1 cellular context compared by ENCODE assay signal in genomic region chr22:31676700-31677099, GRCh38.
TF ChIP-seq lines count a peak whose summit lies in the region.

No MANE protein-coding gene starts in this region.

TF ChIP-seq in GM12878, 131 proteins besides CTCF, POLR2A, EP300 and RAD21 (continued from another document and continues in another):
- no peak for TF ChIP-seq E4F1 (IDR thresholded peaks at IDR 0.05; ENCODE audit: borderline replicate concordance, partially characterized antibody)
- TF ChIP-seq ZNF24 (IDR thresholded peaks at IDR 0.05): no peak
- peak; percentile 56; the same call in 1 of the 2 replicates for TF ChIP-seq ATF3 (IDR thresholded peaks at IDR 0.05; ENCODE audit: borderline replicate concordance, extremely low read depth, low read depth, low read length)
- TF ChIP-seq, protein P1, sequence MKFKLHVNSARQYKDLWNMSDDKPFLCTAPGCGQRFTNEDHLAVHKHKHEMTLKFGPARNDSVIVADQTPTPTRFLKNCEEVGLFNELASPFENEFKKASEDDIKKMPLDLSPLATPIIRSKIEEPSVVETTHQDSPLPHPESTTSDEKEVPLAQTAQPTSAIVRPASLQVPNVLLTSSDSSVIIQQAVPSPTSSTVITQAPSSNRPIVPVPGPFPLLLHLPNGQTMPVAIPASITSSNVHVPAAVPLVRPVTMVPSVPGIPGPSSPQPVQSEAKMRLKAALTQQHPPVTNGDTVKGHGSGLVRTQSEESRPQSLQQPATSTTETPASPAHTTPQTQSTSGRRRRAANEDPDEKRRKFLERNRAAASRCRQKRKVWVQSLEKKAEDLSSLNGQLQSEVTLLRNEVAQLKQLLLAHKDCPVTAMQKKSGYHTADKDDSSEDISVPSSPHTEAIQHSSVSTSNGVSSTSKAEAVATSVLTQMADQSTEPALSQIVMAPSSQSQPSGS (IDR thresholded peaks at IDR 0.05; ENCODE audit: low read length): no peak
- no peak for TF ChIP-seq FOS (IDR thresholded peaks at IDR 0.05; ENCODE audit: borderline replicate concordance, extremely low read depth, insufficient read length)
- no peak for TF ChIP-seq STAT1 (conservative IDR thresholded peaks at IDR 0.05)
- no peak for TF ChIP-seq HDAC6 (IDR thresholded peaks at IDR 0.05; ENCODE audit: unreplicated experiment)
- TF ChIP-seq ZNF687 (IDR thresholded peaks at IDR 0.05): peak; percentile 53; the same call in 1 of the 2 replicates
- TF ChIP-seq, protein P2, sequence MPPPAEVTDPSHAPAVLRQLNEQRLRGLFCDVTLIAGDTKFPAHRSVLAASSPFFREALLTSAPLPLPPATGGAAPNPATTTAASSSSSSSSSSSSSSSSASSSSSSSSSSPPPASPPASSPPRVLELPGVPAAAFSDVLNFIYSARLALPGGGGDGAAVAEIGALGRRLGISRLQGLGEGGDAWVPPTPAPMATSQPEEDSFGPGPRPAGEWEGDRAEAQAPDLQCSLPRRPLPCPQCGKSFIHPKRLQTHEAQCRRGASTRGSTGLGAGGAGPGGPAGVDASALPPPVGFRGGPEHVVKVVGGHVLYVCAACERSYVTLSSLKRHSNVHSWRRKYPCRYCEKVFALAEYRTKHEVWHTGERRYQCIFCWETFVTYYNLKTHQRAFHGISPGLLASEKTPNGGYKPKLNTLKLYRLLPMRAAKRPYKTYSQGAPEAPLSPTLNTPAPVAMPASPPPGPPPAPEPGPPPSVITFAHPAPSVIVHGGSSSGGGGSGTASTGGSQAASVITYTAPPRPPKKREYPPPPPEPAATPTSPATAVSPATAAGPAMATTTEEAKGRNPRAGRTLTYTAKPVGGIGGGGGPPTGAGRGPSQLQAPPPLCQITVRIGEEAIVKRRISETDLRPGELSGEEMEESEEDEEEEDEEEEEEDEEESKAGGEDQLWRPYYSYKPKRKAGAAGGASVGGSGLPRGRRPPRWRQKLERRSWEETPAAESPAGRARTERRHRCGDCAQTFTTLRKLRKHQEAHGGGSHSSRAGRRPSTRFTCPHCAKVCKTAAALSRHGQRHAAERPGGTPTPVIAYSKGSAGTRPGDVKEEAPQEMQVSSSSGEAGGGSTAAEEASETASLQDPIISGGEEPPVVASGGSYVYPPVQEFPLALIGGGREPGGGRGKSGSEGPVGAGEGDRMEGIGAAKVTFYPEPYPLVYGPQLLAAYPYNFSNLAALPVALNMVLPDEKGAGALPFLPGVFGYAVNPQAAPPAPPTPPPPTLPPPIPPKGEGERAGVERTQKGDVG (CRISPR knock-in tag; IDR thresholded peaks at IDR 0.05): no peak
- TF ChIP-seq NR2C2 (IDR thresholded peaks at IDR 0.05; ENCODE audit: borderline replicate concordance, control insufficient read depth, insufficient read length, low read depth): no peak
- no peak for TF ChIP-seq SMAD1 (IDR thresholded peaks at IDR 0.05; ENCODE audit: low read depth, partially characterized antibody)
- no peak for TF ChIP-seq E2F4 (IDR thresholded peaks at IDR 0.05; ENCODE audit: low read depth, low read length)
- peak; percentile 71; the same call in 1 of the 2 replicates for TF ChIP-seq MAX (IDR thresholded peaks at IDR 0.05; ENCODE audit: low read depth, low read length)
- TF ChIP-seq, protein P3, sequence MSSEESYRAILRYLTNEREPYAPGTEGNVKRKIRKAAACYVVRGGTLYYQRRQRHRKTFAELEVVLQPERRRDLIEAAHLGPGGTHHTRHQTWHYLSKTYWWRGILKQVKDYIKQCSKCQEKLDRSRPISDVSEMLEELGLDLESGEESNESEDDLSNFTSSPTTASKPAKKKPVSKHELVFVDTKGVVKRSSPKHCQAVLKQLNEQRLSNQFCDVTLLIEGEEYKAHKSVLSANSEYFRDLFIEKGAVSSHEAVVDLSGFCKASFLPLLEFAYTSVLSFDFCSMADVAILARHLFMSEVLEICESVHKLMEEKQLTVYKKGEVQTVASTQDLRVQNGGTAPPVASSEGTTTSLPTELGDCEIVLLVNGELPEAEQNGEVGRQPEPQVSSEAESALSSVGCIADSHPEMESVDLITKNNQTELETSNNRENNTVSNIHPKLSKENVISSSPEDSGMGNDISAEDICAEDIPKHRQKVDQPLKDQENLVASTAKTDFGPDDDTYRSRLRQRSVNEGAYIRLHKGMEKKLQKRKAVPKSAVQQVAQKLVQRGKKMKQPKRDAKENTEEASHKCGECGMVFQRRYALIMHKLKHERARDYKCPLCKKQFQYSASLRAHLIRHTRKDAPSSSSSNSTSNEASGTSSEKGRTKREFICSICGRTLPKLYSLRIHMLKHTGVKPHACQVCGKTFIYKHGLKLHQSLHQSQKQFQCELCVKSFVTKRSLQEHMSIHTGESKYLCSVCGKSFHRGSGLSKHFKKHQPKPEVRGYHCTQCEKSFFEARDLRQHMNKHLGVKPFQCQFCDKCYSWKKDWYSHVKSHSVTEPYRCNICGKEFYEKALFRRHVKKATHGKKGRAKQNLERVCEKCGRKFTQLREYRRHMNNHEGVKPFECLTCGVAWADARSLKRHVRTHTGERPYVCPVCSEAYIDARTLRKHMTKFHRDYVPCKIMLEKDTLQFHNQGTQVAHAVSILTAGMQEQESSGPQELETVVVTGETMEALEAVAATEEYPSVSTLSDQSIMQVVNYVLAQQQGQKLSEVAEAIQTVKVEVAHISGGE (CRISPR knock-in tag; IDR thresholded peaks at IDR 0.05): no peak
- no peak for TF ChIP-seq CREM (IDR thresholded peaks at IDR 0.05; ENCODE audit: low read depth)
- TF ChIP-seq, protein P4, sequence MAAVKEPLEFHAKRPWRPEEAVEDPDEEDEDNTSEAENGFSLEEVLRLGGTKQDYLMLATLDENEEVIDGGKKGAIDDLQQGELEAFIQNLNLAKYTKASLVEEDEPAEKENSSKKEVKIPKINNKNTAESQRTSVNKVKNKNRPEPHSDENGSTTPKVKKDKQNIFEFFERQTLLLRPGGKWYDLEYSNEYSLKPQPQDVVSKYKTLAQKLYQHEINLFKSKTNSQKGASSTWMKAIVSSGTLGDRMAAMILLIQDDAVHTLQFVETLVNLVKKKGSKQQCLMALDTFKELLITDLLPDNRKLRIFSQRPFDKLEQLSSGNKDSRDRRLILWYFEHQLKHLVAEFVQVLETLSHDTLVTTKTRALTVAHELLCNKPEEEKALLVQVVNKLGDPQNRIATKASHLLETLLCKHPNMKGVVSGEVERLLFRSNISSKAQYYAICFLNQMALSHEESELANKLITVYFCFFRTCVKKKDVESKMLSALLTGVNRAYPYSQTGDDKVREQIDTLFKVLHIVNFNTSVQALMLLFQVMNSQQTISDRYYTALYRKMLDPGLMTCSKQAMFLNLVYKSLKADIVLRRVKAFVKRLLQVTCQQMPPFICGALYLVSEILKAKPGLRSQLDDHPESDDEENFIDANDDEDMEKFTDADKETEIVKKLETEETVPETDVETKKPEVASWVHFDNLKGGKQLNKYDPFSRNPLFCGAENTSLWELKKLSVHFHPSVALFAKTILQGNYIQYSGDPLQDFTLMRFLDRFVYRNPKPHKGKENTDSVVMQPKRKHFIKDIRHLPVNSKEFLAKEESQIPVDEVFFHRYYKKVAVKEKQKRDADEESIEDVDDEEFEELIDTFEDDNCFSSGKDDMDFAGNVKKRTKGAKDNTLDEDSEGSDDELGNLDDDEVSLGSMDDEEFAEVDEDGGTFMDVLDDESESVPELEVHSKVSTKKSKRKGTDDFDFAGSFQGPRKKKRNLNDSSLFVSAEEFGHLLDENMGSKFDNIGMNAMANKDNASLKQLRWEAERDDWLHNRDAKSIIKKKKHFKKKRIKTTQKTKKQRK (IDR thresholded peaks at IDR 0.05; ENCODE audit: low read depth, low read length): no peak
- TF ChIP-seq NRF1 (conservative IDR thresholded peaks at IDR 0.05; ENCODE audit: low read depth, low read length): peak; percentile 60
- no peak for TF ChIP-seq FOXM1 (IDR thresholded peaks at IDR 0.05; ENCODE audit: low read depth, low read length)
- TF ChIP-seq IKZF1 (conservative IDR thresholded peaks at IDR 0.05): peak; percentile 35; the same call in 1 of the 2 replicates
- TF ChIP-seq ZNF384 (IDR thresholded peaks at IDR 0.05; ENCODE audit: borderline replicate concordance, low read depth, low read length): no peak
- TF ChIP-seq EGR1 (IDR thresholded peaks at IDR 0.05; ENCODE audit: borderline replicate concordance in 1 of 2, low read depth in 2 of 2, low read length in 2 of 2): no peak
- TF ChIP-seq POLR2AphosphoS5 (IDR thresholded peaks at IDR 0.05; ENCODE audit: low read length): peak; percentile 81
- TF ChIP-seq RCOR1 (conservative IDR thresholded peaks at IDR 0.05; ENCODE audit: low read depth, low read length): no peak
- TF ChIP-seq MYC (IDR thresholded peaks at IDR 0.05; ENCODE audit: insufficient read depth, insufficient read length, insufficient replicate concordance, low read length, severe bottlenecking): no peak
- TF ChIP-seq ZNF217 (IDR thresholded peaks at IDR 0.05): no peak
- TF ChIP-seq GABPA (IDR thresholded peaks at IDR 0.05; ENCODE audit: low read depth): no peak
- no peak for TF ChIP-seq NBN (IDR thresholded peaks at IDR 0.05)
- no peak for TF ChIP-seq MTA2 (IDR thresholded peaks at IDR 0.05; ENCODE audit: low read depth)
- no peak for TF ChIP-seq ELK1 (IDR thresholded peaks at IDR 0.05; ENCODE audit: low read depth, low read length)
- TF ChIP-seq, protein P5, sequence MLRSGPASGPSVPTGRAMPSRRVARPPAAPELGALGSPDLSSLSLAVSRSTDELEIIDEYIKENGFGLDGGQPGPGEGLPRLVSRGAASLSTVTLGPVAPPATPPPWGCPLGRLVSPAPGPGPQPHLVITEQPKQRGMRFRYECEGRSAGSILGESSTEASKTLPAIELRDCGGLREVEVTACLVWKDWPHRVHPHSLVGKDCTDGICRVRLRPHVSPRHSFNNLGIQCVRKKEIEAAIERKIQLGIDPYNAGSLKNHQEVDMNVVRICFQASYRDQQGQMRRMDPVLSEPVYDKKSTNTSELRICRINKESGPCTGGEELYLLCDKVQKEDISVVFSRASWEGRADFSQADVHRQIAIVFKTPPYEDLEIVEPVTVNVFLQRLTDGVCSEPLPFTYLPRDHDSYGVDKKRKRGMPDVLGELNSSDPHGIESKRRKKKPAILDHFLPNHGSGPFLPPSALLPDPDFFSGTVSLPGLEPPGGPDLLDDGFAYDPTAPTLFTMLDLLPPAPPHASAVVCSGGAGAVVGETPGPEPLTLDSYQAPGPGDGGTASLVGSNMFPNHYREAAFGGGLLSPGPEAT (IDR thresholded peaks at IDR 0.05; ENCODE audit: low read depth): no peak
- no peak; the same call in 1 of the 2 replicates for TF ChIP-seq LARP7 (IDR thresholded peaks at IDR 0.05)
